ENCODE assay signal across 16 cellular contexts in genomic region chr1:206831605-206832004, GRCh38. TPM values are rescaled to one million over a fixed set of nuclear protein-coding genes. Genes with fewer than 3 reads are reported as not detected.
"Had no signal": no experiment of that assay in that cellular context is flagged by ENCODE, and none has a peak within 500 bp of the region (broad histone marks: within the 10 kb centered on the region; RNA-seq: fewer than 3 reads in every experiment).

No MANE protein-coding gene starts in this region.

- H3K27ac Mint-ChIP-seq: activated T-cell treated with anti-CD3 and anti-CD28 coated beads, Interleukin-2, amount 50 U/mL, for 24 hours; natural killer cell treated with Interleukin-12 subunit alpha and Interleukin-12 subunit beta and Interleukin-15 and Interleukin-18, amount 100 ng/mL, for 72 hours had no signal

- H3K9me3 Mint-ChIP-seq: activated T-cell treated with anti-CD3 and anti-CD28 coated beads, Interleukin-2, amount 50 U/mL, for 24 hours; effector memory CD8-positive, alpha-beta T cell; natural killer cell treated with Interleukin-12 subunit alpha and Interleukin-12 subunit beta and Interleukin-15 and Interleukin-18, amount 100 ng/mL, for 72 hours; stimulated activated memory B cell treated with anti-CD40 and anti-IgM and Interleukin-4, amounts not matched to agents 10 μg/mL and 1 μg/mL and 100 μg/mL, for 72 hours had no signal

- DNase-seq: activated CD4-positive, alpha-beta T cell treated with anti-CD3 and anti-CD28 coated beads, Interleukin-2, amount 50 U/mL, for 4 hours; activated effector memory CD4-positive, alpha-beta T cell treated with Interleukin-2 at 50 U/mL for 16 hours; activated naive CD4-positive, alpha-beta T cell treated with anti-CD3 and anti-CD28 coated beads, Interleukin-2, amount 50 U/mL, for 16 hours; activated T-cell treated with anti-CD3 and anti-CD28 coated beads, Interleukin-2, amount 50 U/mL, for 24 hours; dermis blood vessel endothelial cell; effector memory CD8-positive, alpha-beta T cell; mesendoderm; tibial artery; uterus had no signal

- H3K4me3 Mint-ChIP-seq: activated T-cell treated with anti-CD3 and anti-CD28 coated beads, Interleukin-2, amount 50 U/mL, for 24 hours; effector memory CD8-positive, alpha-beta T cell; natural killer cell treated with Interleukin-12 subunit alpha and Interleukin-12 subunit beta and Interleukin-15 and Interleukin-18, amount 100 ng/mL, for 72 hours; stimulated activated memory B cell treated with anti-CD40 and anti-IgM and Interleukin-4, amounts not matched to agents 10 μg/mL and 1 μg/mL and 100 μg/mL, for 72 hours had no signal

- ATAC-seq: activated CD4-positive, CD25-positive, alpha-beta regulatory T cell treated with anti-CD3 and anti-CD28 coated beads, Interleukin-2, amount 50 U/mL, for 24 hours; effector memory CD8-positive, alpha-beta T cell; natural killer cell treated with Interleukin-12 subunit alpha and Interleukin-12 subunit beta and Interleukin-15 and Interleukin-18, amount 100 ng/mL, for 72 hours; stimulated activated memory B cell treated with anti-CD40 and anti-IgM and Interleukin-4, amounts not matched to agents 10 μg/mL and 1 μg/mL and 100 μg/mL, for 72 hours had no signal

- H3K27me3 Mint-ChIP-seq: stimulated activated memory B cell treated with anti-CD40 and anti-IgM and Interleukin-4, amounts not matched to agents 10 μg/mL and 1 μg/mL and 100 μg/mL, for 72 hours had no signal

- H3K36me3 Mint-ChIP-seq: natural killer cell treated with Interleukin-12 subunit alpha and Interleukin-12 subunit beta and Interleukin-15 and Interleukin-18, amount 100 ng/mL, for 72 hours; stimulated activated memory B cell treated with anti-CD40 and anti-IgM and Interleukin-4, amounts not matched to agents 10 μg/mL and 1 μg/mL and 100 μg/mL, for 72 hours had no signal

RNA-seq across cellular contexts. Expression of gene IL20, which starts 33.8 kb away (rescaled TPM):
- total RNA-seq: astrocyte; chondrocyte; dermis blood vessel endothelial cell; frontal cortex; natural killer cell treated with Interleukin-12 subunit alpha and Interleukin-12 subunit beta and Interleukin-15 and Interleukin-18, amount 100 ng/mL, for 72 hours; renal cortical epithelial cell had no signal

RNA-seq across cellular contexts. Expression of gene IL10, which starts 59.3 kb away (rescaled TPM):
- total RNA-seq: astrocyte, chondrocyte, dermis blood vessel endothelial cell, renal cortical epithelial cell had no signal
